In genomic region chr4:71855944-71856343, GRCh38 we compare ENCODE assay signal across 15 cellular contexts.
DNase-seq lines count a peak whose midpoint lies in the region; ATAC-seq and TF ChIP-seq lines count a peak whose summit lies in the region.
"Had no signal": no experiment of that assay in that cellular context is flagged by ENCODE, and none has a peak within 500 bp of the region (broad histone marks: within the 10 kb centered on the region; RNA-seq: fewer than 3 reads in every experiment).

No MANE protein-coding gene starts in this region.

- no peak overlapping the region for H3K4me3 ChIP-seq in cardiac muscle cell
- H3K4me3 ChIP-seq in right atrium auricular region: no peak overlapping the region
- no peak overlapping the region for H3K4me3 ChIP-seq in SK-N-MC
- H3K4me3 ChIP-seq: HAP-1 had no signal

- no peaks in the 10 kb centered on the region for H3K9me3 ChIP-seq in cardiac muscle cell (ENCODE audit: low read depth)
- H3K9me3 ChIP-seq in right atrium auricular region: peaks cover 0 to 7% of the 10 kb centered on the region in 2 donors
- peaks cover 9% of the 10 kb centered on the region; the same call in 1 of the 2 replicates for H3K9me3 ChIP-seq in SK-N-MC (ENCODE audit: low read depth, low read length)

- H3K4me3 Mint-ChIP-seq in endothelial cell (ENCODE audit: unreplicated experiment): no peak overlapping the region
- H3K4me3 Mint-ChIP-seq in stimulated activated naive B cell treated with anti-CD40 and anti-IgM and Interleukin-4, amounts not matched to agents 10 μg/mL and 1 μg/mL and 100 μg/mL, for 72 hours: no peak overlapping the region
- H3K4me3 Mint-ChIP-seq: CD4-positive, alpha-beta T cell had no signal

- peaks cover 7% of the 10 kb centered on the region for H3K4me1 Mint-ChIP-seq in endothelial cell (ENCODE audit: unreplicated experiment)
- H3K4me1 Mint-ChIP-seq in stimulated activated naive B cell treated with anti-CD40 and anti-IgM and Interleukin-4, amounts not matched to agents 10 μg/mL and 1 μg/mL and 100 μg/mL, for 72 hours: no peaks in the 10 kb centered on the region
- H3K4me1 Mint-ChIP-seq: IgD-negative memory B cell had no signal

- TF ChIP-seq CTCF in cardiac muscle cell (IDR thresholded peaks at IDR 0.05; ENCODE audit: low read depth, low read length): no peak
- TF ChIP-seq CTCF in right atrium auricular region (IDR thresholded peaks at IDR 0.05): no peak
- TF ChIP-seq CTCF in endothelial cell (IDR thresholded peaks at IDR 0.05; ENCODE audit: unreplicated experiment): no peak

- H3K27me3 ChIP-seq in cardiac muscle cell (no peaks in the 10 kb centered on the region), right atrium auricular region (no peaks in the 10 kb centered on the region)

- H3K4me1 ChIP-seq in cardiac muscle cell (ENCODE audit: low read depth) (peaks cover 30% of the 10 kb centered on the region), right atrium auricular region (no peaks in the 10 kb centered on the region)
- H3K4me1 ChIP-seq: HAP-1 had no signal

- no peak for ATAC-seq in stimulated activated naive B cell treated with anti-CD40 and anti-IgM and Interleukin-4, amounts not matched to agents 10 μg/mL and 1 μg/mL and 100 μg/mL, for 72 hours (replicated peaks)
- no peak for ATAC-seq in HG03196 (IDR thresholded peaks at IDR 0.05; ENCODE audit: unreplicated experiment)

- no peaks in the 10 kb centered on the region for H3K36me3 Mint-ChIP-seq in endothelial cell (ENCODE audit: low read depth, unreplicated experiment)
- H3K36me3 Mint-ChIP-seq in stimulated activated naive B cell treated with anti-CD40 and anti-IgM and Interleukin-4, amounts not matched to agents 10 μg/mL and 1 μg/mL and 100 μg/mL, for 72 hours: no peaks in the 10 kb centered on the region
- H3K36me3 Mint-ChIP-seq: IgD-negative memory B cell had no signal

- peak overlapping the region; percentile 99 for H3K27ac ChIP-seq in cardiac muscle cell
- no peak overlapping the region for H3K27ac ChIP-seq in right atrium auricular region
- 0 out of 2 replicates have a peak overlapping the region, but pooled peaks have one; percentile 2 for H3K27ac ChIP-seq in SK-N-MC

- no peak overlapping the region for H3K9ac ChIP-seq in SK-N-MC (ENCODE audit: insufficient read length)

- peak overlapping the region; percentile 79 for H3K27ac Mint-ChIP-seq in endothelial cell (ENCODE audit: unreplicated experiment)
- H3K27ac Mint-ChIP-seq in stimulated activated naive B cell treated with anti-CD40 and anti-IgM and Interleukin-4, amounts not matched to agents 10 μg/mL and 1 μg/mL and 100 μg/mL, for 72 hours: no peak overlapping the region
- H3K27ac Mint-ChIP-seq: CD4-positive, alpha-beta T cell; IgD-negative memory B cell had no signal

- DNase-seq in cardiac muscle cell (ENCODE audit: low read depth in 1 of 2, low spot score in 1 of 2): no peak
- DNase-seq in right atrium auricular region (ENCODE audit: low spot score): no peak
- DNase-seq in SK-N-MC (ENCODE audit: low read depth, low spot score): no peak
- DNase-seq in endothelial cell (ENCODE audit: low spot score): no peak
- DNase-seq in stimulated activated naive B cell treated with anti-CD40 and anti-IgM and Interleukin-4, amounts not matched to agents 10 μg/mL and 1 μg/mL and 100 μg/mL, for 72 hours: no peak
- no peak for DNase-seq in NCI-H2171 treated with DMSO at 0.1 percent for 48 hours (lab: John Stamatoyannopoulos, UW)
- DNase-seq: 8988T; AML-193; C1 segment of cervical spinal cord; CD4-positive, alpha-beta T cell; DND-41; GDM1 had no signal

- H3K9me3 Mint-ChIP-seq in endothelial cell (ENCODE audit: unreplicated experiment): no peaks in the 10 kb centered on the region
- no peaks in the 10 kb centered on the region for H3K9me3 Mint-ChIP-seq in stimulated activated naive B cell treated with anti-CD40 and anti-IgM and Interleukin-4, amounts not matched to agents 10 μg/mL and 1 μg/mL and 100 μg/mL, for 72 hours
- H3K9me3 Mint-ChIP-seq: CD4-positive, alpha-beta T cell had no signal

- H3K36me3 ChIP-seq in cardiac muscle cell (no peaks in the 10 kb centered on the region), right atrium auricular region (no peaks in the 10 kb centered on the region), SK-N-MC (ENCODE audit: insufficient read depth, low read length) (no peaks in the 10 kb centered on the region; the same call in 1 of the 2 replicates)
- H3K36me3 ChIP-seq: HAP-1 had no signal

- peaks cover 1% of the 10 kb centered on the region for H3K27me3 Mint-ChIP-seq in endothelial cell (ENCODE audit: unreplicated experiment)
- no peaks in the 10 kb centered on the region for H3K27me3 Mint-ChIP-seq in stimulated activated naive B cell treated with anti-CD40 and anti-IgM and Interleukin-4, amounts not matched to agents 10 μg/mL and 1 μg/mL and 100 μg/mL, for 72 hours
- H3K27me3 Mint-ChIP-seq: IgD-negative memory B cell had no signal

Comparison
In these comparisons a context has a peak if more than half of its experiments do, and no peak if none do; other contexts are left out.
1. H3K27ac ChIP-seq: peak in cardiac muscle cell (single experiment) and SK-N-MC (single experiment); none in right atrium auricular region (0 of 2).